8 cellular contexts compared by ENCODE assay signal in genomic region chr19:48489608-48490216, GRCh38. TPM values are rescaled to one million over a fixed set of nuclear protein-coding genes. Genes with fewer than 3 reads are reported as not detected.
A peak's percentile ranks its signal among the peaks of the same experiment; 100 is the strongest.
DNase-seq lines count a peak whose midpoint lies in the region; ATAC-seq and TF ChIP-seq lines count a peak whose summit lies in the region.

No MANE protein-coding gene starts in this region.

- H3K9me3 Mint-ChIP-seq in central memory CD8-positive, alpha-beta T cell = no peaks in the 10 kb centered on the region

- 0% methylated on average over 3 of the region's 19 CpGs for WGBS in right lobe of liver (ENCODE audit: insufficient coverage, low coverage, low lambda C conversion rate, missing lambda C conversion rate)

- DNase-seq in Ammon's horn (ENCODE audit: low spot score) (peak; percentile 73), NCI-H2171 treated with DMSO at 0.1 percent for 48 hours (lab: John Stamatoyannopoulos, UW) (peak; percentile 57), right lobe of liver (peak; percentile 82 to 83 (median 82))
- peak; percentile 64 to 79 for DNase-seq in central memory CD8-positive, alpha-beta T cell (ENCODE audit: low spot score in 2 of 2)
- peak; percentile 44 to 51 for DNase-seq in stimulated activated CD8-positive, alpha-beta memory T cell treated with anti-CD3 and anti-CD28 coated beads, Interleukin-15, amount 100 ng/mL, for 4 hours (ENCODE audit: low read depth in 2 of 2)

- H3K4me3 ChIP-seq in right lobe of liver = no peak overlapping the region

- intact Hi-C loops in right lobe of liver (cut with DNase I) = loop anchor here (10.0 kb wide), 2 partner anchors 85 to 105 kb away; no protein-coding TSS in a partner anchor

- no peak overlapping the region for H3K27ac Mint-ChIP-seq in central memory CD8-positive, alpha-beta T cell (ENCODE audit: low read depth)

- H3K4me3 Mint-ChIP-seq in central memory CD8-positive, alpha-beta T cell = no peak overlapping the region

- H3K9me3 ChIP-seq in right lobe of liver = no peaks in the 10 kb centered on the region

- H3K27me3 ChIP-seq in right lobe of liver = no peaks in the 10 kb centered on the region

- H3K36me3 Mint-ChIP-seq in central memory CD8-positive, alpha-beta T cell (ENCODE audit: insufficient read depth) = peaks cover 6% of the 10 kb centered on the region

- no peaks in the 10 kb centered on the region for H3K4me1 ChIP-seq in right lobe of liver

- H3K27ac ChIP-seq in right lobe of liver = no peak overlapping the region

- no peaks in the 10 kb centered on the region for H3K36me3 ChIP-seq in right lobe of liver

- peaks cover 30% of the 10 kb centered on the region for H3K4me1 Mint-ChIP-seq in central memory CD8-positive, alpha-beta T cell

- peaks cover 23% of the 10 kb centered on the region for H3K27me3 Mint-ChIP-seq in central memory CD8-positive, alpha-beta T cell

- TF ChIP-seq POLR2A in right lobe of liver (IDR thresholded peaks at IDR 0.05) = no peak

- ATAC-seq in GM21526 (IDR thresholded peaks at IDR 0.05; ENCODE audit: low FRiP score, unreplicated experiment) (peak; percentile 32), right lobe of liver (peak; percentile 52 to 69 (median 66)), HG03025 (IDR thresholded peaks at IDR 0.05; ENCODE audit: low FRiP score, unreplicated experiment) (no peak)
- peak; percentile 50 to 68 for ATAC-seq in activated CD4-positive, CD25-positive, alpha-beta regulatory T cell treated with anti-CD3 and anti-CD28 coated beads, Interleukin-2, amount 50 U/mL, for 24 hours
- no peak for ATAC-seq in central memory CD8-positive, alpha-beta T cell (replicated peaks; ENCODE audit: extremely low read depth, poor library complexity, severe bottlenecking)

- TF ChIP-seq CTCF in right lobe of liver (IDR thresholded peaks at IDR 0.05) = peak; percentile 89 to 96 (median 94)

RNA-seq across cellular contexts. Expression of gene CYTH2, which starts 20.5 kb away (rescaled TPM):
- 10 to 100 TPM in 5 of 6 experiments, 1 to 10 TPM in 1; 7.7 to 22.7 (median 13.5) TPM for total RNA-seq in right lobe of liver

RNA-seq across cellular contexts. Expression of gene LMTK3, which starts 21.9 kb away (rescaled TPM):
- total RNA-seq in right lobe of liver = under 1 TPM in 5 of 6 experiments, not detected in 1; 0.09 to 0.31 (median 0.12) TPM

RNA-seq across cellular contexts. Expression of gene KCNJ14, which starts 34.3 kb away (rescaled TPM):
- under 1 TPM; 0.22 to 0.44 (median 0.31) TPM for total RNA-seq in right lobe of liver

RNA-seq across cellular contexts. Expression of gene GRWD1, which starts 43.9 kb away (rescaled TPM):
- 10 to 100 TPM; 14.7 to 31.0 (median 17.6) TPM for total RNA-seq in right lobe of liver

Comparison
In these comparisons a context has a peak if more than half of its experiments do, and no peak if none do; other contexts are left out.
1. ATAC-seq: peak in GM21526 (single experiment), activated CD4-positive, CD25-positive, alpha-beta regulatory T cell treated with anti-CD3 and anti-CD28 coated beads, Interleukin-2, amount 50 U/mL, for 24 hours (2 of 2) and right lobe of liver (4 of 4); none in central memory CD8-positive, alpha-beta T cell (single experiment) and HG03025 (single experiment).
2. Peak in every context shown above with its lines, with median percentiles within 50 percentile points of each other: DNase-seq.